In genomic region chr10:63414481-63415260, GRCh38 we compare ENCODE assay signal across 24 cellular contexts. TPM values are rescaled to one million over a fixed set of nuclear protein-coding genes. Genes with fewer than 3 reads are reported as not detected.
DNase-seq lines count a peak whose midpoint lies in the region; ATAC-seq and TF ChIP-seq lines count a peak whose summit lies in the region.
"Had no signal": no experiment of that assay in that cellular context is flagged by ENCODE, and none has a peak within 500 bp of the region (broad histone marks: within the 10 kb centered on the region; RNA-seq: fewer than 3 reads in every experiment).

No MANE protein-coding gene starts in this region.

- H3K9me2 ChIP-seq in PC-3 (replicated peaks; ENCODE audit: low read length), result no peaks in the 10 kb centered on the region

- in situ Hi-C loops in G401 (cut with HindIII; ENCODE audit: low sequenced_read_pairs), result no loop called here

- peaks cover 8% of the 10 kb centered on the region for H3F3A ChIP-seq in PC-3 (ENCODE audit: low read length, unreplicated experiment)

- intact Hi-C loops in PC-3 (cut with micrococcal nuclease) (loop anchor here (1.0 to 5.0 kb wide), 5 partner anchors 21 to 213 kb away; no protein-coding TSS in a partner anchor), psoas muscle (cut with DNase I) (no loop called here), esophagus squamous epithelium (cut with DNase I) (no loop called here)

- no peaks in the 10 kb centered on the region for H3K9me3 ChIP-seq in PC-3 (ENCODE audit: low read length)
- H3K9me3 ChIP-seq in psoas muscle, result no peaks in the 10 kb centered on the region
- no peaks in the 10 kb centered on the region for H3K9me3 ChIP-seq in esophagus squamous epithelium
- H3K9me3 ChIP-seq: BE2C, body of pancreas, lower lobe of right lung, pancreas, sigmoid colon had no signal

- no peak for TF ChIP-seq POLR2A in esophagus squamous epithelium (IDR thresholded peaks at IDR 0.05)

- H3K4me1 ChIP-seq in PC-3 (ENCODE audit: insufficient read depth, low read length), result peaks cover 48% of the 10 kb centered on the region
- peaks cover 50% of the 10 kb centered on the region for H3K4me1 ChIP-seq in psoas muscle
- peaks cover 0 to 36% (median 0%) of the 10 kb centered on the region in 3 donors for H3K4me1 ChIP-seq in esophagus squamous epithelium

- TF ChIP-seq CTCF in PC-3 (conservative IDR thresholded peaks at IDR 0.05; ENCODE audit: low read depth, low read length) (no peak), epithelial cell of esophagus (IDR thresholded peaks at IDR 0.05; ENCODE audit: insufficient read depth, low read depth, low read length, missing control alignments) (no peak), psoas muscle (IDR thresholded peaks at IDR 0.05) (no peak), esophagus squamous epithelium (IDR thresholded peaks at IDR 0.05) (no peak)

- H3K4me3 ChIP-seq in PC-3 (ENCODE audit: low read length) (peak overlapping the region; percentile 23), epithelial cell of esophagus (ENCODE audit: low read length) (no peak overlapping the region), psoas muscle (no peak overlapping the region), esophagus squamous epithelium (no peak overlapping the region)
- H3K4me3 ChIP-seq: body of pancreas, lower lobe of right lung, pancreas, sigmoid colon had no signal

- H3K36me3 ChIP-seq in PC-3 (ENCODE audit: low read depth, low read length) (no peaks in the 10 kb centered on the region), psoas muscle (ENCODE audit: insufficient read depth in 1 of 2, low read depth in 1 of 2) (no peaks in the 10 kb centered on the region), esophagus squamous epithelium (no peaks in the 10 kb centered on the region)
- H3K36me3 ChIP-seq: BE2C, lower lobe of right lung, pancreas, sigmoid colon had no signal

- H3K27ac ChIP-seq in PC-3 (ENCODE audit: low read length) (peak overlapping the region; percentile 76), psoas muscle (peak overlapping the region; percentile 23), esophagus squamous epithelium (no peak overlapping the region)
- H3K27ac ChIP-seq: body of pancreas, epithelial cell of prostate, lower lobe of right lung, pancreas had no signal

- peaks cover 84% of the 10 kb centered on the region for H3K79me2 ChIP-seq in PC-3 (ENCODE audit: low read length)

- TSS peak; percentile 28 for BruUV-seq in PC-3 (replicated peaks; lab: Mats Ljungman, UMichigan)

- no peak overlapping the region; the same call in 1 of the 2 replicates for H2AFZ ChIP-seq in PC-3 (ENCODE audit: low read length)

- DNase-seq in G401 (ENCODE audit: low spot score) (peak; percentile 27), PC-3 (peak; percentile 100), epithelial cell of esophagus (ENCODE audit: low read depth) (peak; percentile 26), psoas muscle (no peak), esophagus squamous epithelium (lab: John Stamatoyannopoulos, UW) (no peak), NCI-H446 treated with DMSO at 0.1 percent for 48 hours (lab: John Stamatoyannopoulos, UW) (no peak)
- DNase-seq in activated CD4-positive, alpha-beta T cell treated with anti-CD3 and anti-CD28 coated beads for 1 hour, result no peak
- DNase-seq: activated CD8-positive, alpha-beta T cell treated with anti-CD3 and anti-CD28 coated beads, Interleukin-2, amount 10 ng/mL, durations not matched to agents 7 days and 5 days; activated naive CD4-positive, alpha-beta T cell treated with anti-CD3 and anti-CD28 coated beads, Interleukin-2, amount 50 U/mL, for 16 hours; activated T-cell treated with anti-CD3 and anti-CD28 coated beads, Interleukin-2, amount 50 U/mL, for 48 hours; BE2C; body of pancreas; cortex of kidney; head of caudate nucleus; immature natural killer cell; lower lobe of right lung; naive thymus-derived CD4-positive, alpha-beta T cell; NCI-H187 treated with DMSO at 0.1 percent for 48 hours; NCI-H510A treated with DMSO at 0.1 percent for 48 hours; pancreas; SHP77; sigmoid colon; T-helper 17 cell had no signal

- H3K4me2 ChIP-seq in PC-3 (ENCODE audit: low read length), result peak overlapping the region; percentile 60

- CTCF ChIA-PET in PC-3 (lab: Charles Lee), result no interaction called here

- no peaks in the 10 kb centered on the region for H3K27me3 ChIP-seq in PC-3 (ENCODE audit: low read length)
- no peaks in the 10 kb centered on the region for H3K27me3 ChIP-seq in psoas muscle (ENCODE audit: insufficient read depth in 3 of 3, low read length in 2 of 3)
- no peaks in the 10 kb centered on the region for H3K27me3 ChIP-seq in esophagus squamous epithelium
- H3K27me3 ChIP-seq: BE2C, body of pancreas, pancreas, sigmoid colon had no signal

- 0 out of 2 replicates have a peak, but pooled peaks cover 6% of the 10 kb centered on the region for H4K20me1 ChIP-seq in PC-3 (ENCODE audit: low read length)

- peak overlapping the region; percentile 42 for H3K9ac ChIP-seq in PC-3 (ENCODE audit: low read length)

- peak; percentile 96 for ATAC-seq in PC-3
- peak; percentile 63 to 78 (median 74) for ATAC-seq in psoas muscle
- ATAC-seq: activated CD8-positive, alpha-beta T cell treated with anti-CD3 and anti-CD28 coated beads, Interleukin-2, amount 10 ng/mL, durations not matched to agents 7 days and 5 days; body of pancreas; naive thymus-derived CD4-positive, alpha-beta T cell; pancreas; T-helper 17 cell had no signal

- 65 to 72% (median 67%) methylated on average over 7 of the region's 7 CpGs for WGBS in psoas muscle, 3 donors
- 84 to 91% methylated on average over 7 of the region's 7 CpGs for WGBS in esophagus squamous epithelium, 2 donors

- POLR2A ChIA-PET in PC-3 (lab: Charles Lee; ENCODE audit: unreplicated experiment), result no interaction called here

RNA-seq across cellular contexts. Expression of gene JMJD1C, which starts 51.1 kb away (rescaled TPM):
- 29.1 and 33.7 TPM in 2 replicates for total RNA-seq in G401 (2014; rRNA removed; shearing (Covaris generic))
- total RNA-seq in PC-3 (2014; rRNA removed), result 121 and 139 TPM in 2 replicates
- 10 to 100 TPM; 23.3 to 74.4 (median 30.3) TPM for total RNA-seq in psoas muscle
- polyA plus RNA-seq in psoas muscle, result 10 to 100 TPM; 17.5 to 35.6 (median 17.7) TPM
- total RNA-seq in esophagus squamous epithelium, result 10 to 100 TPM; 41.6 to 77.8 (median 56.9) TPM

Comparison
In these comparisons a context has a peak if more than half of its experiments do, and no peak if none do; other contexts are left out.
1. DNase-seq: peak in G401 (single experiment), PC-3 (single experiment) and epithelial cell of esophagus (single experiment); none in psoas muscle (0 of 2), esophagus squamous epithelium (single experiment), activated CD4-positive, alpha-beta T cell treated with anti-CD3 and anti-CD28 coated beads for 1 hour (single experiment) and NCI-H446 treated with DMSO at 0.1 percent for 48 hours (single experiment).
2. H3K27ac ChIP-seq: peak in PC-3 (single experiment) and psoas muscle (single experiment); none in esophagus squamous epithelium (0 of 4).